17 cellular contexts compared by ENCODE assay signal in the genomic region with DNA sequence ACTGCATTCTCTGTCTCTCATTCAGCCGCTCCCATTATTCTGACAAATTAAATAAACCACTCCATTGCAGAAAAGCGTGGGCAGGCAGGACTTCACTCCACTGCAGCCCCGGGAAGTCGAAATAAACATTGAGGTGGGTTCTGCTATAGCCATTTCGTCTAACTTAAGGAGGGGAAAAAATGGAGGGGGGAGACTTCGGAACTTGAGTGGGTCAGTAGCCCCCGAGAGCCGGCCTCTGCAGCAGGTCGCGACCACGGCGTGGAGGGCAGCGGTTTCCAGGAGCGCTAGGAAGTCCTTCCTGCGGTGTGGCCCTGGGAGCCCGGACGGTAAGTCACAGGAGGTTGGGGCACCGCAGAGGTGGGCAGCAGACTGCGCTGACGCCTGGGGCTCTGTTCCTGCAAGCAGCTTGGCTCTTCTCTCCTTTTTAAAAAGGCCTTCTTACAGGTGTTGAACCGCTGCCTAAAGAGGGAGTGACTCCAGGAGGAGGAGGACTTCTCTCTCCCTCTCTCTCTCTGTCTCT.
"Had no signal": no experiment of that assay in that cellular context is flagged by ENCODE, and none has a peak within 500 bp of the region (broad histone marks: within the 10 kb centered on the region; RNA-seq: fewer than 3 reads in every experiment).

No MANE protein-coding gene starts in this region.

- H3K4me3 Mint-ChIP-seq: activated CD8-positive, alpha-beta T cell treated with anti-CD3 and anti-CD28 coated beads, Interleukin-2, amount 10 ng/mL, durations not matched to agents 7 days and 5 days; activated T-helper 1 cell treated with anti-CD3 and anti-CD28 coated beads, Interleukin-12 subunit alpha, Interleukin-12 subunit beta, Interleukin-2, Interleukin-4 antibody, amounts not matched to agents 30 ng/mL and 10 ng/mL and 1 ng/mL, durations not matched to agents 14 hours and 24 hours and 36 hours; memory B cell had no signal

- H3K9me3 ChIP-seq: left ventricle myocardium inferior had no signal

- H3K36me3 Mint-ChIP-seq: memory B cell had no signal

- H3K27ac ChIP-seq: coronary artery, heart left ventricle, left ventricle myocardium inferior, tibial artery had no signal

- DNase-seq: activated CD4-positive, alpha-beta T cell treated with anti-CD3 and anti-CD28 coated beads for 48 hours; activated CD8-positive, alpha-beta memory T cell treated with anti-CD3 and anti-CD28 coated beads, Interleukin-2, amount 50 U/mL, for 48 hours; activated CD8-positive, alpha-beta T cell treated with anti-CD3 and anti-CD28 coated beads, Interleukin-2, amount 10 ng/mL, durations not matched to agents 7 days and 5 days; activated naive CD4-positive, alpha-beta T cell; caudate nucleus; effector CD4-positive, alpha-beta T cell; heart left ventricle; kidney; left ventricle myocardium inferior; nephron progenitor cell; posterior cingulate gyrus; small intestine; tibial artery had no signal

- H3K27ac Mint-ChIP-seq: activated CD8-positive, alpha-beta T cell treated with anti-CD3 and anti-CD28 coated beads, Interleukin-2, amount 10 ng/mL, durations not matched to agents 7 days and 5 days; activated T-helper 1 cell treated with anti-CD3 and anti-CD28 coated beads, Interleukin-12 subunit alpha, Interleukin-12 subunit beta, Interleukin-2, Interleukin-4 antibody, amounts not matched to agents 30 ng/mL and 10 ng/mL and 1 ng/mL, durations not matched to agents 14 hours and 24 hours and 36 hours; memory B cell; nephron progenitor cell had no signal

- H3K4me1 Mint-ChIP-seq: memory B cell had no signal

- H3K4me3 ChIP-seq: coronary artery, heart left ventricle, left ventricle myocardium inferior, tibial artery had no signal

- FAIRE-seq: frontal cortex, kidney, small intestine had no signal

- H3K4me1 ChIP-seq: tibial artery had no signal

- H3K36me3 ChIP-seq: heart left ventricle, left ventricle myocardium inferior, tibial artery had no signal

- ATAC-seq: activated CD8-positive, alpha-beta T cell treated with anti-CD3 and anti-CD28 coated beads, Interleukin-2, amount 10 ng/mL, durations not matched to agents 7 days and 5 days; heart left ventricle had no signal
